ENCODE assay signal across 1 cellular context in the genomic region with DNA sequence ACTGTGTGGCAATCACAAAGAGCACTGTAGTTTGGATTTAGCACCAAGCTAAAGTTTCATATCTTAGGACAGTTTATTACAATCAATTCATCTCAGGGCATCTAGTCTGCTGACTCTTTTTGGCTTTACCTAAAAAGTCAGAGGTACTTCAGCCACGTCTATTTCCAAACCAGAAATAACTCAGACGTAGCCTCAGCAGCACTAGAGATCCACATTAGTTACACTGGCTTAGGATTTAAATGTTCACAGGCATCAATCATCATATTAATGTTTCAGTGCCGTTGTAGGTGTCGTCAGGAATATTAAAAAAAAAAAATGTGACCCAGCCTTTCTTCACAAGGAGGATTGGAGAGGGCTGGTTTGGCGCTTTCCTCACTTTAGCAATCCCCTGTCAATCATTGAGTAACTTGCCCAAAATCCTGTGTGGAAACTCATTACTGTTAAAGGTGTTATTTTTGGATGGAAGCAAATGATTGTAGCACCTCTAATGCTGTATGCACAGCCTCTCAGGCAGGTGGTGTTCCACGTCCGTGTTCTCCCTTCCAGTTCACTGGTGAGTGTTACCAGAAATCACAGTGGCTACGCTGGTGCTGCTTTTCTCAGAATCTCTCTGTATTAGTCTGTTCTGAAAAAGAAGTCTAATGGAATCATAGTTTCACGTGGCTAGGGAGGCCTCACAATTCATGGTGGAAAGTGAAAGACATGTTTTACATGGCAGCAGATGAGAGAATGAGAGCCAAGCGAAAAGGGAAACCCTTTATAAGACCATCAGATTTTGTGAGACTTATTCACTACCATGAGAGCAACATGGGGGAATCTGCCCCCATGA.
TF ChIP-seq lines count a peak whose summit lies in the region.

No MANE protein-coding gene starts in this region.

TF ChIP-seq in GM12878, 131 proteins besides CTCF, POLR2A, EP300 and RAD21 (continued from another document and continues in another):
- TF ChIP-seq, protein P1, sequence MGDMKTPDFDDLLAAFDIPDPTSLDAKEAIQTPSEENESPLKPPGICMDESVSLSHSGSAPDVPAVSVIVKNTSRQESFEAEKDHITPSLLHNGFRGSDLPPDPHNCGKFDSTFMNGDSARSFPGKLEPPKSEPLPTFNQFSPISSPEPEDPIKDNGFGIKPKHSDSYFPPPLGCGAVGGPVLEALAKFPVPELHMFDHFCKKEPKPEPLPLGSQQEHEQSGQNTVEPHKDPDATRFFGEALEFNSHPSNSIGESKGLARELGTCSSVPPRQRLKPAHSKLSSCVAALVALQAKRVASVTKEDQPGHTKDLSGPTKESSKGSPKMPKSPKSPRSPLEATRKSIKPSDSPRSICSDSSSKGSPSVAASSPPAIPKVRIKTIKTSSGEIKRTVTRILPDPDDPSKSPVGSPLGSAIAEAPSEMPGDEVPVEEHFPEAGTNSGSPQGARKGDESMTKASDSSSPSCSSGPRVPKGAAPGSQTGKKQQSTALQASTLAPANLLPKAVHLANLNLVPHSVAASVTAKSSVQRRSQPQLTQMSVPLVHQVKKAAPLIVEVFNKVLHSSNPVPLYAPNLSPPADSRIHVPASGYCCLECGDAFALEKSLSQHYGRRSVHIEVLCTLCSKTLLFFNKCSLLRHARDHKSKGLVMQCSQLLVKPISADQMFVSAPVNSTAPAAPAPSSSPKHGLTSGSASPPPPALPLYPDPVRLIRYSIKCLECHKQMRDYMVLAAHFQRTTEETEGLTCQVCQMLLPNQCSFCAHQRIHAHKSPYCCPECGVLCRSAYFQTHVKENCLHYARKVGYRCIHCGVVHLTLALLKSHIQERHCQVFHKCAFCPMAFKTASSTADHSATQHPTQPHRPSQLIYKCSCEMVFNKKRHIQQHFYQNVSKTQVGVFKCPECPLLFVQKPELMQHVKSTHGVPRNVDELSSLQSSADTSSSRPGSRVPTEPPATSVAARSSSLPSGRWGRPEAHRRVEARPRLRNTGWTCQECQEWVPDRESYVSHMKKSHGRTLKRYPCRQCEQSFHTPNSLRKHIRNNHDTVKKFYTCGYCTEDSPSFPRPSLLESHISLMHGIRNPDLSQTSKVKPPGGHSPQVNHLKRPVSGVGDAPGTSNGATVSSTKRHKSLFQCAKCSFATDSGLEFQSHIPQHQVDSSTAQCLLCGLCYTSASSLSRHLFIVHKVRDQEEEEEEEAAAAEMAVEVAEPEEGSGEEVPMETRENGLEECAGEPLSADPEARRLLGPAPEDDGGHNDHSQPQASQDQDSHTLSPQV (IDR thresholded peaks at IDR 0.05): no peak
- TF ChIP-seq ZBED1 (IDR thresholded peaks at IDR 0.05; ENCODE audit: borderline replicate concordance) (peak; percentile 76; the same call in 1 of the 2 replicates), HCFC1 (IDR thresholded peaks at IDR 0.05; ENCODE audit: low read length) (no peak), YBX1 (IDR thresholded peaks at IDR 0.05) (no peak), RB1 (IDR thresholded peaks at IDR 0.05; ENCODE audit: borderline replicate concordance) (no peak), PAX8 (IDR thresholded peaks at IDR 0.05) (no peak), RELA (IDR thresholded peaks at IDR 0.05; ENCODE audit: borderline replicate concordance, partially characterized antibody) (no peak), SIX5 (IDR thresholded peaks at IDR 0.05; ENCODE audit: low read depth, low read length, severe bottlenecking) (no peak), SMC3 (IDR thresholded peaks at IDR 0.05; ENCODE audit: borderline replicate concordance, low read length) (no peak), EGR1 (IDR thresholded peaks at IDR 0.05; ENCODE audit: borderline replicate concordance in 1 of 2, low read depth in 2 of 2, low read length in 2 of 2) (no peak), SIN3A (IDR thresholded peaks at IDR 0.05; ENCODE audit: low read depth, low read length) (no peak), POLR2AphosphoS5 (IDR thresholded peaks at IDR 0.05; ENCODE audit: low read length) (no peak), HDAC6 (IDR thresholded peaks at IDR 0.05; ENCODE audit: unreplicated experiment) (no peak), PAX5 (IDR thresholded peaks at IDR 0.05; ENCODE audit: borderline replicate concordance, low read depth, low read length) (no peak), HDAC2 (IDR thresholded peaks at IDR 0.05) (no peak), IRF4 (IDR thresholded peaks at IDR 0.05; ENCODE audit: low read depth, low read length) (no peak), CHD2 (IDR thresholded peaks at IDR 0.05; ENCODE audit: borderline replicate concordance, low read depth, low read length) (no peak), NR2C2 (IDR thresholded peaks at IDR 0.05; ENCODE audit: borderline replicate concordance, control insufficient read depth, insufficient read length, low read depth) (no peak), SPI1 (IDR thresholded peaks at IDR 0.05; ENCODE audit: borderline replicate concordance, insufficient read depth, low read depth, low read length) (no peak), KDM1A (IDR thresholded peaks at IDR 0.05; ENCODE audit: borderline replicate concordance) (no peak), SUPT20H (IDR thresholded peaks at IDR 0.05; ENCODE audit: borderline replicate concordance, control insufficient read depth, low read depth, low read length) (no peak), TCF3 (IDR thresholded peaks at IDR 0.05; ENCODE audit: borderline replicate concordance, insufficient read depth, low read depth, low read length) (no peak), BHLHE40 (IDR thresholded peaks at IDR 0.05; ENCODE audit: borderline replicate concordance in 1 of 2, low read depth in 2 of 2, low read length in 1 of 2) (peak in 1 of 2 experiments; percentile 25; a peak in 1 of 4 replicates), STAT3 (IDR thresholded peaks at IDR 0.05; ENCODE audit: low read depth, low read length) (no peak), MEF2B (IDR thresholded peaks at IDR 0.05; ENCODE audit: partially characterized antibody, poor library complexity, severe bottlenecking) (no peak), RCOR1 (conservative IDR thresholded peaks at IDR 0.05; ENCODE audit: low read depth, low read length) (no peak), GABPA (IDR thresholded peaks at IDR 0.05; ENCODE audit: low read depth) (0 out of 2 replicates have a peak, but pooled peaks have one; percentile 20), SRF (IDR thresholded peaks at IDR 0.05; ENCODE audit: low read depth in 2 of 2, low read length in 2 of 2) (no peak), MTA3 (IDR thresholded peaks at IDR 0.05; ENCODE audit: borderline replicate concordance, low read length) (0 out of 2 replicates have a peak, but pooled peaks have one; percentile 31), CBX5 (IDR thresholded peaks at IDR 0.05; ENCODE audit: low read depth) (peak; percentile 50; the same call in 1 of the 2 replicates), SREBF1 (IDR thresholded peaks at IDR 0.05; ENCODE audit: low read length) (no peak)
- TF ChIP-seq, protein P2, sequence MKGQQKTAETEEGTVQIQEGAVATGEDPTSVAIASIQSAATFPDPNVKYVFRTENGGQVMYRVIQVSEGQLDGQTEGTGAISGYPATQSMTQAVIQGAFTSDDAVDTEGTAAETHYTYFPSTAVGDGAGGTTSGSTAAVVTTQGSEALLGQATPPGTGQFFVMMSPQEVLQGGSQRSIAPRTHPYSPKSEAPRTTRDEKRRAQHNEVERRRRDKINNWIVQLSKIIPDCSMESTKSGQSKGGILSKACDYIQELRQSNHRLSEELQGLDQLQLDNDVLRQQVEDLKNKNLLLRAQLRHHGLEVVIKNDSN (IDR thresholded peaks at IDR 0.05; ENCODE audit: borderline replicate concordance, extremely low read length, insufficient read depth, low read depth, low read length): no peak
- TF ChIP-seq, protein P3, sequence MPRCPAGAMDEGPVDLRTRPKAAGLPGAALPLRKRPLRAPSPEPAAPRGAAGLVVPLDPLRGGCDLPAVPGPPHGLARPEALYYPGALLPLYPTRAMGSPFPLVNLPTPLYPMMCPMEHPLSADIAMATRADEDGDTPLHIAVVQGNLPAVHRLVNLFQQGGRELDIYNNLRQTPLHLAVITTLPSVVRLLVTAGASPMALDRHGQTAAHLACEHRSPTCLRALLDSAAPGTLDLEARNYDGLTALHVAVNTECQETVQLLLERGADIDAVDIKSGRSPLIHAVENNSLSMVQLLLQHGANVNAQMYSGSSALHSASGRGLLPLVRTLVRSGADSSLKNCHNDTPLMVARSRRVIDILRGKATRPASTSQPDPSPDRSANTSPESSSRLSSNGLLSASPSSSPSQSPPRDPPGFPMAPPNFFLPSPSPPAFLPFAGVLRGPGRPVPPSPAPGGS (IDR thresholded peaks at IDR 0.05; ENCODE audit: borderline replicate concordance, insufficient read depth, low read depth, low read length, poor library complexity, severe bottlenecking): no peak
- TF ChIP-seq, protein P4, sequence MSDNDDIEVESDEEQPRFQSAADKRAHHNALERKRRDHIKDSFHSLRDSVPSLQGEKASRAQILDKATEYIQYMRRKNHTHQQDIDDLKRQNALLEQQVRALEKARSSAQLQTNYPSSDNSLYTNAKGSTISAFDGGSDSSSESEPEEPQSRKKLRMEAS (IDR thresholded peaks at IDR 0.05; ENCODE audit: low read depth, low read length): no peak
- TF ChIP-seq, protein P5, sequence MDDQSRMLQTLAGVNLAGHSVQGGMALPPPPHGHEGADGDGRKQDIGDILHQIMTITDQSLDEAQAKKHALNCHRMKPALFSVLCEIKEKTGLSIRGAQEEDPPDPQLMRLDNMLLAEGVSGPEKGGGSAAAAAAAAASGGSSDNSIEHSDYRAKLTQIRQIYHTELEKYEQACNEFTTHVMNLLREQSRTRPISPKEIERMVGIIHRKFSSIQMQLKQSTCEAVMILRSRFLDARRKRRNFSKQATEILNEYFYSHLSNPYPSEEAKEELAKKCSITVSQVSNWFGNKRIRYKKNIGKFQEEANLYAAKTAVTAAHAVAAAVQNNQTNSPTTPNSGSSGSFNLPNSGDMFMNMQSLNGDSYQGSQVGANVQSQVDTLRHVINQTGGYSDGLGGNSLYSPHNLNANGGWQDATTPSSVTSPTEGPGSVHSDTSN (IDR thresholded peaks at IDR 0.05; ENCODE audit: insufficient replicate concordance, low read depth, low read length): no peak
- TF ChIP-seq, protein P6, sequence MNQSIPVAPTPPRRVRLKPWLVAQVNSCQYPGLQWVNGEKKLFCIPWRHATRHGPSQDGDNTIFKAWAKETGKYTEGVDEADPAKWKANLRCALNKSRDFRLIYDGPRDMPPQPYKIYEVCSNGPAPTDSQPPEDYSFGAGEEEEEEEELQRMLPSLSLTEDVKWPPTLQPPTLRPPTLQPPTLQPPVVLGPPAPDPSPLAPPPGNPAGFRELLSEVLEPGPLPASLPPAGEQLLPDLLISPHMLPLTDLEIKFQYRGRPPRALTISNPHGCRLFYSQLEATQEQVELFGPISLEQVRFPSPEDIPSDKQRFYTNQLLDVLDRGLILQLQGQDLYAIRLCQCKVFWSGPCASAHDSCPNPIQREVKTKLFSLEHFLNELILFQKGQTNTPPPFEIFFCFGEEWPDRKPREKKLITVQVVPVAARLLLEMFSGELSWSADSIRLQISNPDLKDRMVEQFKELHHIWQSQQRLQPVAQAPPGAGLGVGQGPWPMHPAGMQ (IDR thresholded peaks at IDR 0.05; ENCODE audit: borderline replicate concordance): no peak
- TF ChIP-seq, protein P7, sequence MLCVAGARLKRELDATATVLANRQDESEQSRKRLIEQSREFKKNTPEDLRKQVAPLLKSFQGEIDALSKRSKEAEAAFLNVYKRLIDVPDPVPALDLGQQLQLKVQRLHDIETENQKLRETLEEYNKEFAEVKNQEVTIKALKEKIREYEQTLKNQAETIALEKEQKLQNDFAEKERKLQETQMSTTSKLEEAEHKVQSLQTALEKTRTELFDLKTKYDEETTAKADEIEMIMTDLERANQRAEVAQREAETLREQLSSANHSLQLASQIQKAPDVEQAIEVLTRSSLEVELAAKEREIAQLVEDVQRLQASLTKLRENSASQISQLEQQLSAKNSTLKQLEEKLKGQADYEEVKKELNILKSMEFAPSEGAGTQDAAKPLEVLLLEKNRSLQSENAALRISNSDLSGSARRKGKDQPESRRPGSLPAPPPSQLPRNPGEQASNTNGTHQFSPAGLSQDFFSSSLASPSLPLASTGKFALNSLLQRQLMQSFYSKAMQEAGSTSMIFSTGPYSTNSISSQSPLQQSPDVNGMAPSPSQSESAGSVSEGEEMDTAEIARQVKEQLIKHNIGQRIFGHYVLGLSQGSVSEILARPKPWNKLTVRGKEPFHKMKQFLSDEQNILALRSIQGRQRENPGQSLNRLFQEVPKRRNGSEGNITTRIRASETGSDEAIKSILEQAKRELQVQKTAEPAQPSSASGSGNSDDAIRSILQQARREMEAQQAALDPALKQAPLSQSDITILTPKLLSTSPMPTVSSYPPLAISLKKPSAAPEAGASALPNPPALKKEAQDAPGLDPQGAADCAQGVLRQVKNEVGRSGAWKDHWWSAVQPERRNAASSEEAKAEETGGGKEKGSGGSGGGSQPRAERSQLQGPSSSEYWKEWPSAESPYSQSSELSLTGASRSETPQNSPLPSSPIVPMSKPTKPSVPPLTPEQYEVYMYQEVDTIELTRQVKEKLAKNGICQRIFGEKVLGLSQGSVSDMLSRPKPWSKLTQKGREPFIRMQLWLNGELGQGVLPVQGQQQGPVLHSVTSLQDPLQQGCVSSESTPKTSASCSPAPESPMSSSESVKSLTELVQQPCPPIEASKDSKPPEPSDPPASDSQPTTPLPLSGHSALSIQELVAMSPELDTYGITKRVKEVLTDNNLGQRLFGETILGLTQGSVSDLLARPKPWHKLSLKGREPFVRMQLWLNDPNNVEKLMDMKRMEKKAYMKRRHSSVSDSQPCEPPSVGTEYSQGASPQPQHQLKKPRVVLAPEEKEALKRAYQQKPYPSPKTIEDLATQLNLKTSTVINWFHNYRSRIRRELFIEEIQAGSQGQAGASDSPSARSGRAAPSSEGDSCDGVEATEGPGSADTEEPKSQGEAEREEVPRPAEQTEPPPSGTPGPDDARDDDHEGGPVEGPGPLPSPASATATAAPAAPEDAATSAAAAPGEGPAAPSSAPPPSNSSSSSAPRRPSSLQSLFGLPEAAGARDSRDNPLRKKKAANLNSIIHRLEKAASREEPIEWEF (IDR thresholded peaks at IDR 0.05; ENCODE audit: insufficient replicate concordance, low read depth, low read length): no peak
- TF ChIP-seq, protein P8, sequence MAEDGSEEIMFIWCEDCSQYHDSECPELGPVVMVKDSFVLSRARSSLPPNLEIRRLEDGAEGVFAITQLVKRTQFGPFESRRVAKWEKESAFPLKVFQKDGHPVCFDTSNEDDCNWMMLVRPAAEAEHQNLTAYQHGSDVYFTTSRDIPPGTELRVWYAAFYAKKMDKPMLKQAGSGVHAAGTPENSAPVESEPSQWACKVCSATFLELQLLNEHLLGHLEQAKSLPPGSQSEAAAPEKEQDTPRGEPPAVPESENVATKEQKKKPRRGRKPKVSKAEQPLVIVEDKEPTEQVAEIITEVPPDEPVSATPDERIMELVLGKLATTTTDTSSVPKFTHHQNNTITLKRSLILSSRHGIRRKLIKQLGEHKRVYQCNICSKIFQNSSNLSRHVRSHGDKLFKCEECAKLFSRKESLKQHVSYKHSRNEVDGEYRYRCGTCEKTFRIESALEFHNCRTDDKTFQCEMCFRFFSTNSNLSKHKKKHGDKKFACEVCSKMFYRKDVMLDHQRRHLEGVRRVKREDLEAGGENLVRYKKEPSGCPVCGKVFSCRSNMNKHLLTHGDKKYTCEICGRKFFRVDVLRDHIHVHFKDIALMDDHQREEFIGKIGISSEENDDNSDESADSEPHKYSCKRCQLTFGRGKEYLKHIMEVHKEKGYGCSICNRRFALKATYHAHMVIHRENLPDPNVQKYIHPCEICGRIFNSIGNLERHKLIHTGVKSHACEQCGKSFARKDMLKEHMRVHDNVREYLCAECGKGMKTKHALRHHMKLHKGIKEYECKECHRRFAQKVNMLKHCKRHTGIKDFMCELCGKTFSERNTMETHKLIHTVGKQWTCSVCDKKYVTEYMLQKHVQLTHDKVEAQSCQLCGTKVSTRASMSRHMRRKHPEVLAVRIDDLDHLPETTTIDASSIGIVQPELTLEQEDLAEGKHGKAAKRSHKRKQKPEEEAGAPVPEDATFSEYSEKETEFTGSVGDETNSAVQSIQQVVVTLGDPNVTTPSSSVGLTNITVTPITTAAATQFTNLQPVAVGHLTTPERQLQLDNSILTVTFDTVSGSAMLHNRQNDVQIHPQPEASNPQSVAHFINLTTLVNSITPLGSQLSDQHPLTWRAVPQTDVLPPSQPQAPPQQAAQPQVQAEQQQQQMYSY (CRISPR knock-in tag; IDR thresholded peaks at IDR 0.05): no peak
